ENCODE assay signal across 13 cellular contexts in the genomic region with DNA sequence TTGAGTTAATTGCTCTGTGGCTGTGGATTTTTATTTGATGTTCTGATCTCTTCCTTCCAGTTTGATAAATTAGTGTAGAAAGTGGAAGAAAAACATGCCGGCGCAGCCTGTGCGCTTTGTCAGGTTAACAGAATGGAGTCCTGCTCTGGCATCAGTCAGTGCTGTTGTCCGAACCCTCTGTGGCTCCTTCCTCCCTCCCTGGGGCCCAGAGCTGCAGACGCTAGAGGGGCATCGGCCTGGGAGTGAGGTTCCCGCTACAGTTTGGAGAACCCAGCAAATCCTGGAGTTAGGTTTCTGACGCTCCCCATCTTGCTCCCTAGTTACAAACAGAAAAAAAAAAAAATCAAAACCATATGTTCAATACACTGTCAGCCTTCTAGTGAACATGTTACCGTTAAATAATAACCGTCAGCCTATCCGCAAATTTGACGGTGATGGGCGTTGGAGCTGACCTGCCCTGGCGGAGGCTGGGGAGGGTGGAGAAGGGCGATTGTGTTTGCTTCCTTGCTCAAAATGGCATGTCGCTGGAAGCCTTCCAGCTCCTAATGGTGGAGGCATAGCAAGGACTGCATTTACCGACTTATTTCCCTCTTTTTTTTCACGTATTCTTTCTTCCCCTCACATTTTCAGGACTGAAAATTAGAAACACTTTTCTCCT. TPM values are rescaled to one million over a fixed set of nuclear protein-coding genes. Genes with fewer than 3 reads are reported as not detected.
DNase-seq lines count a peak whose midpoint lies in the region; ATAC-seq and TF ChIP-seq lines count a peak whose summit lies in the region.
"Had no signal": no experiment of that assay in that cellular context is flagged by ENCODE, and none has a peak within 500 bp of the region (broad histone marks: within the 10 kb centered on the region; RNA-seq: fewer than 3 reads in every experiment).

No MANE protein-coding gene starts in this region.

- peaks cover 4% of the 10 kb centered on the region for H3K36me3 ChIP-seq in rectal smooth muscle tissue (ENCODE audit: control insufficient read depth, insufficient read depth, low read length)
- H3K36me3 ChIP-seq: neural progenitor cell had no signal

- no peaks in the 10 kb centered on the region for H3K9me3 Mint-ChIP-seq in Calu3 (ENCODE audit: low read depth, unreplicated experiment)
- H3K9me3 Mint-ChIP-seq: stimulated activated naive B cell treated with anti-CD40 and anti-IgM and Interleukin-4, amounts not matched to agents 10 μg/mL and 1 μg/mL and 100 μg/mL, for 72 hours had no signal

- no TSS peak for BruUV-seq in Calu3 (replicated peaks; lab: Mats Ljungman, UMichigan)

- H3K27me3 Mint-ChIP-seq in Calu3 (ENCODE audit: unreplicated experiment): no peaks in the 10 kb centered on the region
- H3K27me3 Mint-ChIP-seq: B cell; stimulated activated naive B cell treated with anti-CD40 and anti-IgM and Interleukin-4, amounts not matched to agents 10 μg/mL and 1 μg/mL and 100 μg/mL, for 72 hours had no signal

- DNase-seq in Calu3 (no peak), right cardiac atrium (peak; percentile 53 to 68 (median 64)), cerebellar nuclear complex (lab: John Stamatoyannopoulos, UW) (no peak), posterior vena cava (ENCODE audit: low spot score) (no peak)
- DNase-seq: activated naive CD4-positive, alpha-beta T cell treated with Interleukin-2 at 50 U/mL for 16 hours; NCI-H1048; stimulated activated naive B cell treated with anti-CD40 and anti-IgM and Interleukin-4, amounts not matched to agents 10 μg/mL and 1 μg/mL and 100 μg/mL, for 72 hours had no signal

- H3K27ac ChIP-seq in angular gyrus (ENCODE audit: low read depth, low read length) (peak overlapping the region; percentile 65), right cardiac atrium (ENCODE audit: low read length) (peak overlapping the region; percentile 63), rectal smooth muscle tissue (ENCODE audit: low read depth, low read length) (peak overlapping the region; percentile 72)
- H3K27ac ChIP-seq: neural progenitor cell had no signal

- H3K27ac Mint-ChIP-seq in Calu3 (ENCODE audit: unreplicated experiment): peak overlapping the region; percentile 47
- H3K27ac Mint-ChIP-seq: B cell; neural progenitor cell; stimulated activated naive B cell treated with anti-CD40 and anti-IgM and Interleukin-4, amounts not matched to agents 10 μg/mL and 1 μg/mL and 100 μg/mL, for 72 hours had no signal

- peak overlapping the region; percentile 3 for H3K4me3 ChIP-seq in right cardiac atrium (ENCODE audit: low read length)
- peak overlapping the region; percentile 47 for H3K4me3 ChIP-seq in rectal smooth muscle tissue (ENCODE audit: low read length)
- H3K4me3 ChIP-seq: neural progenitor cell had no signal

- no peaks in the 10 kb centered on the region for H3K27me3 ChIP-seq in right cardiac atrium (ENCODE audit: control insufficient read depth, insufficient read depth)
- no peaks in the 10 kb centered on the region for H3K27me3 ChIP-seq in rectal smooth muscle tissue (ENCODE audit: control insufficient read depth, insufficient read depth, low read length)

- intact Hi-C loops in Calu3 (cut with micrococcal nuclease; ENCODE audit: unreplicated experiment): no loop called here
- intact Hi-C loops in right cardiac atrium (cut with DNase I): no loop called here
- intact Hi-C loops in posterior vena cava (cut with DNase I): no loop called here

- H3K9ac ChIP-seq in rectal smooth muscle tissue (ENCODE audit: low read length): no peak overlapping the region
- H3K9ac ChIP-seq: neural progenitor cell had no signal

- no peaks in the 10 kb centered on the region for H3K9me3 ChIP-seq in right cardiac atrium (ENCODE audit: control insufficient read depth, low read length)

- CTCF ChIA-PET in Calu3 (lab: Charles Lee): no interaction called here

- no peak for TF ChIP-seq CTCF in Calu3 (IDR thresholded peaks at IDR 0.05; ENCODE audit: unreplicated experiment)

- peaks cover 36% of the 10 kb centered on the region for H3K4me1 Mint-ChIP-seq in Calu3 (ENCODE audit: low read depth, unreplicated experiment)

- H3K4me1 ChIP-seq in right cardiac atrium (ENCODE audit: control insufficient read depth, insufficient read depth, low read length) (peaks cover 38% of the 10 kb centered on the region), rectal smooth muscle tissue (ENCODE audit: control insufficient read depth, insufficient read depth, low read length) (peaks cover 43% of the 10 kb centered on the region)

- H3K36me3 Mint-ChIP-seq in Calu3 (ENCODE audit: insufficient read depth, unreplicated experiment): peaks cover 19% of the 10 kb centered on the region

- ATAC-seq in right cardiac atrium (peak in 1 of 2 donors; percentile 68), HG02885 (IDR thresholded peaks at IDR 0.05; ENCODE audit: poor library complexity, unreplicated experiment) (no peak), HG02588 (IDR thresholded peaks at IDR 0.05; ENCODE audit: unreplicated experiment) (no peak)
- ATAC-seq: stimulated activated naive B cell treated with anti-CD40 and anti-IgM and Interleukin-4, amounts not matched to agents 10 μg/mL and 1 μg/mL and 100 μg/mL, for 72 hours had no signal

- 56% methylated on average over 18 of the region's 18 CpGs for WGBS in right cardiac atrium

- H3K4me3 Mint-ChIP-seq in Calu3 (ENCODE audit: low read depth, unreplicated experiment): peak overlapping the region; percentile 55
- H3K4me3 Mint-ChIP-seq: B cell; neural progenitor cell; stimulated activated naive B cell treated with anti-CD40 and anti-IgM and Interleukin-4, amounts not matched to agents 10 μg/mL and 1 μg/mL and 100 μg/mL, for 72 hours had no signal

RNA-seq across cellular contexts. Expression of gene MBNL2, which starts 13.5 kb away (rescaled TPM):
- total RNA-seq in Calu3 (2022): 29.8 and 37.1 TPM in 2 replicates
- 10 to 100 TPM; 71.8 to 89.6 (median 76.2) TPM for total RNA-seq in right cardiac atrium
- 23.2 TPM for polyA plus RNA-seq in right cardiac atrium
- 100 to 1,000 TPM; 106 to 139 TPM for total RNA-seq in posterior vena cava

Comparison
In these comparisons a context has a peak if more than half of its experiments do, and no peak if none do; other contexts are left out.
1. DNase-seq: peak in right cardiac atrium (3 of 3); none in Calu3 (single experiment), cerebellar nuclear complex (0 of 2) and posterior vena cava (single experiment).
2. Peak in every context shown above with its lines, with median percentiles within 50 percentile points of each other: H3K27ac ChIP-seq.